Comparison of ENCODE assay signal across 16 cellular contexts in genomic region chr6:142376115-142376514, GRCh38.
"Had no signal": no experiment of that assay in that cellular context is flagged by ENCODE, and none has a peak within 500 bp of the region (broad histone marks: within the 10 kb centered on the region; RNA-seq: fewer than 3 reads in every experiment).

No MANE protein-coding gene starts in this region.

- H3K27ac ChIP-seq: neural progenitor cell, parathyroid adenoma, stomach, thoracic aorta had no signal

- DNase-seq: activated CD4-positive, alpha-beta T cell treated with anti-CD3 and anti-CD28 coated beads, Interleukin-2, amount 50 U/mL, for 4 hours; activated effector memory CD4-positive, alpha-beta T cell treated with Interleukin-2 at 50 U/mL for 16 hours; activated T-cell treated with anti-CD3 and anti-CD28 coated beads, Interleukin-2, amount 50 U/mL, for 1 hour; endodermal cell; foreskin fibroblast; head of caudate nucleus; islet precursor cell; midbrain; retina; stomach had no signal

- H3K27ac Mint-ChIP-seq: activated naive CD4-positive, alpha-beta T cell treated with anti-CD3 and anti-CD28 coated beads, Interleukin-2, amount 50 U/mL, for 72 hours had no signal

- H3K27me3 ChIP-seq: neural progenitor cell, stomach had no signal

- H3K36me3 Mint-ChIP-seq: activated naive CD4-positive, alpha-beta T cell treated with anti-CD3 and anti-CD28 coated beads, Interleukin-2, amount 50 U/mL, for 72 hours; neural progenitor cell had no signal

- H3K4me1 ChIP-seq: parathyroid adenoma had no signal

- H3K9me3 ChIP-seq: stomach, thoracic aorta had no signal

- H3K4me3 Mint-ChIP-seq: neural progenitor cell had no signal

- H3K4me3 ChIP-seq: neural progenitor cell, stomach, thoracic aorta had no signal

- ATAC-seq: activated CD4-positive, CD25-positive, alpha-beta regulatory T cell treated with anti-CD3 and anti-CD28 coated beads, Interleukin-2, amount 50 U/mL, for 24 hours; activated naive CD4-positive, alpha-beta T cell treated with anti-CD3 and anti-CD28 coated beads, Interleukin-2, amount 50 U/mL, for 72 hours; esophagus mucosa had no signal

- H3K36me3 ChIP-seq: neural progenitor cell, stomach, thoracic aorta had no signal

- H3K9me3 Mint-ChIP-seq: activated naive CD4-positive, alpha-beta T cell treated with anti-CD3 and anti-CD28 coated beads, Interleukin-2, amount 50 U/mL, for 72 hours; endodermal cell; neural progenitor cell had no signal
